10 cellular contexts compared by ENCODE assay signal in genomic region chr12:52351196-52352059, GRCh38. TPM values are rescaled to one million over a fixed set of nuclear protein-coding genes. Genes with fewer than 3 reads are reported as not detected.
DNase-seq lines count a peak whose midpoint lies in the region; ATAC-seq, FAIRE-seq and TF ChIP-seq lines count a peak whose summit lies in the region.
"Had no signal": no experiment of that assay in that cellular context is flagged by ENCODE, and none has a peak within 500 bp of the region (broad histone marks: within the 10 kb centered on the region; RNA-seq: fewer than 3 reads in every experiment).

No MANE protein-coding gene starts in this region.

- H2AFZ ChIP-seq in hepatocyte, result no peak overlapping the region

- DNase-seq in NCI-H446 treated with DMSO at 0.1 percent for 48 hours (lab: John Stamatoyannopoulos, UW) (peak; percentile 44), activated T-cell treated with anti-CD3 and anti-CD28 coated beads for 1 hour (ENCODE audit: low read depth) (peak; percentile 42), Right ventricle myocardium superior (peak; percentile 64), urothelium cell line (ENCODE audit: low spot score) (no peak), hepatocyte (ENCODE audit: low spot score) (no peak), HTR-8/SVneo (ENCODE audit: insufficient read length, low spot score) (no peak), DMS 273 (lab: John Stamatoyannopoulos, UW; ENCODE audit: unreplicated experiment) (no peak)
- DNase-seq in stimulated activated CD8-positive, alpha-beta memory T cell treated with anti-CD3 and anti-CD28 coated beads, Interleukin-15, amount 100 ng/mL, for 4 hours (ENCODE audit: low read depth in 2 of 2), result peak; percentile 32 to 38

- H3K4me3 ChIP-seq in hepatocyte, result no peak overlapping the region

- peak; percentile 81 for ATAC-seq in Right ventricle myocardium superior (ENCODE audit: poor library complexity)

- H4K20me1 ChIP-seq in hepatocyte (ENCODE audit: insufficient read depth, poor library complexity, severe bottlenecking), result no peaks in the 10 kb centered on the region

- no peak overlapping the region for H3K27ac ChIP-seq in hepatocyte

- no peaks in the 10 kb centered on the region for H3K79me2 ChIP-seq in hepatocyte

- H3K4me2 ChIP-seq in hepatocyte, result no peak overlapping the region

- FAIRE-seq in urothelium cell line (lab: Jason Lieb, UNC) (no peak), HTR-8/SVneo (lab: Jason Lieb, UNC) (no peak)
- FAIRE-seq: G401.6 had no signal

- WGBS in hepatocyte (ENCODE audit: low lambda C conversion rate, missing lambda C conversion rate), result 80% methylated on average over 9 of the region's 9 CpGs

- no peaks in the 10 kb centered on the region for H3K9me2 ChIP-seq in hepatocyte (replicated peaks; ENCODE audit: insufficient read depth)

- TF ChIP-seq CTCF in hepatocyte (IDR thresholded peaks at IDR 0.05; ENCODE audit: poor library complexity), result no peak

- H3K4me1 ChIP-seq in hepatocyte (ENCODE audit: insufficient read depth), result peaks cover 6% of the 10 kb centered on the region

- H3K27me3 ChIP-seq in hepatocyte, result peaks cover 3% of the 10 kb centered on the region

- H3K9me3 ChIP-seq in hepatocyte (ENCODE audit: low read depth), result no peaks in the 10 kb centered on the region

- intact Hi-C loops in Right ventricle myocardium superior (cut with DNase I), result no loop called here

- H3K36me3 ChIP-seq in hepatocyte (replicated peaks; ENCODE audit: insufficient read depth, low read depth), result no peaks in the 10 kb centered on the region

RNA-seq across cellular contexts. Expression of gene KRT85, which starts 15.9 kb away (rescaled TPM):
- not detected for total RNA-seq in Right ventricle myocardium superior
- not detected in 2 replicates for total RNA-seq in hepatocyte
- polyA plus RNA-seq in hepatocyte, result not detected in 2 replicates
- polyA plus RNA-seq: esophagus had no signal

RNA-seq across cellular contexts. Expression of gene KRT83, which starts 30.2 kb away (rescaled TPM):
- total RNA-seq in Right ventricle myocardium superior, result not detected
- total RNA-seq in hepatocyte, result not detected in 2 replicates
- polyA plus RNA-seq in hepatocyte, result not detected in 2 replicates
- polyA plus RNA-seq: esophagus had no signal

RNA-seq across cellular contexts. Expression of gene KRT84, which starts 34.0 kb away (rescaled TPM):
- total RNA-seq in Right ventricle myocardium superior (not detected), hepatocyte (not detected in 2 replicates)
- polyA plus RNA-seq in hepatocyte, result not detected in 2 replicates

RNA-seq across cellular contexts. Expression of gene KRT82, which starts 54.7 kb away (rescaled TPM):
- total RNA-seq in Right ventricle myocardium superior, result not detected
- total RNA-seq in hepatocyte, result not detected in 2 replicates
- not detected in 2 replicates for polyA plus RNA-seq in hepatocyte
- polyA plus RNA-seq: esophagus had no signal

Comparison
In these comparisons a context has a peak if more than half of its experiments do, and no peak if none do; other contexts are left out.
1. DNase-seq: peak in NCI-H446 treated with DMSO at 0.1 percent for 48 hours (single experiment), activated T-cell treated with anti-CD3 and anti-CD28 coated beads for 1 hour (single experiment), Right ventricle myocardium superior (single experiment) and stimulated activated CD8-positive, alpha-beta memory T cell treated with anti-CD3 and anti-CD28 coated beads, Interleukin-15, amount 100 ng/mL, for 4 hours (2 of 2); none in urothelium cell line (single experiment), hepatocyte (single experiment), HTR-8/SVneo (single experiment) and DMS 273 (single experiment).